ENCODE assay signal across 16 cellular contexts in genomic region chr3:46849098-46849631, GRCh38. TPM values are rescaled to one million over a fixed set of nuclear protein-coding genes. Genes with fewer than 3 reads are reported as not detected.
DNase-seq lines count a peak whose midpoint lies in the region; ATAC-seq and TF ChIP-seq lines count a peak whose summit lies in the region.
"Had no signal": no experiment of that assay in that cellular context is flagged by ENCODE, and none has a peak within 500 bp of the region (broad histone marks: within the 10 kb centered on the region; RNA-seq: fewer than 3 reads in every experiment).

No MANE protein-coding gene starts in this region.

- peaks cover 13% of the 10 kb centered on the region for H3K4me1 Mint-ChIP-seq in CD14-positive monocyte
- H3K4me1 Mint-ChIP-seq in CD4-positive, alpha-beta T cell (ENCODE audit: low read depth) = peaks cover 8% of the 10 kb centered on the region
- peaks cover 25% of the 10 kb centered on the region for H3K4me1 Mint-ChIP-seq in neural progenitor cell

- H3K4me2 ChIP-seq in neural progenitor cell = no peak overlapping the region

- TF ChIP-seq CTCF in CD14-positive monocyte (IDR thresholded peaks at IDR 0.05) = no peak
- no peak for TF ChIP-seq CTCF in CD4-positive, alpha-beta T cell (IDR thresholded peaks at IDR 0.05)
- TF ChIP-seq CTCF in heart right ventricle (IDR thresholded peaks at IDR 0.05) = no peak
- TF ChIP-seq CTCF in neural progenitor cell (IDR thresholded peaks at IDR 0.05) = no peak

- H3K9ac ChIP-seq in neural progenitor cell = no peak overlapping the region

- H3K4me1 ChIP-seq in heart right ventricle (peaks cover 10 to 50% (median 28%) of the 10 kb centered on the region in 9 donors), neural progenitor cell (peaks cover 4% of the 10 kb centered on the region)

- no peaks in the 10 kb centered on the region for H3K9me3 ChIP-seq in CD4-positive, alpha-beta T cell (ENCODE audit: control insufficient read depth, low read length)
- no peaks in the 10 kb centered on the region for H3K9me3 ChIP-seq in heart right ventricle
- H3K9me3 ChIP-seq in neural progenitor cell (ENCODE audit: low read depth) = no peaks in the 10 kb centered on the region
- H3K9me3 ChIP-seq: body of pancreas, sigmoid colon, upper lobe of left lung had no signal

- intact Hi-C loops in CD14-positive monocyte (cut with micrococcal nuclease) (no loop called here), heart right ventricle (cut with DNase I) (loop anchor here in 3 of 10 donors (5.0 kb wide), 2 partner anchors 142 to 147 kb away; partner anchors contain the start of gene TMIE (in 1 of the 3))
- intact Hi-C loops in CD4-positive, alpha-beta T cell (cut with DNase I, micrococcal nuclease) = no loop called here

- no peak for ATAC-seq in CD4-positive, alpha-beta T cell (ENCODE audit: poor library complexity)
- ATAC-seq in heart right ventricle = no peak
- ATAC-seq: activated naive CD4-positive, alpha-beta T cell treated with anti-CD3 and anti-CD28 coated beads, Interleukin-2, amount 50 U/mL, for 72 hours; body of pancreas; left colon; SK-N-SH treated with all-trans-retinoic acid at 6 μM for 48 hours; stimulated activated naive CD8-positive, alpha-beta T cell treated with anti-CD3 and anti-CD28 coated beads, Interleukin-15, amount 100 ng/mL, for 72 hours had no signal

- CTCF ChIA-PET in CD4-positive, alpha-beta T cell (lab: Charles Lee) = no interaction called here

- no peak overlapping the region for H3K27ac ChIP-seq in CD4-positive, alpha-beta T cell (ENCODE audit: low read depth, low read length)
- H3K27ac ChIP-seq in heart right ventricle (peak overlapping the region in 6 of 10 donors; percentile 17 to 58 (median 39)), neural progenitor cell (no peak overlapping the region)
- H3K27ac ChIP-seq: body of pancreas, sigmoid colon, upper lobe of left lung had no signal

- H3K27me3 Mint-ChIP-seq in CD14-positive monocyte (ENCODE audit: low read depth in 3 of 3) (peaks cover 10 to 27% (median 21%) of the 10 kb centered on the region in 3 donors), neural progenitor cell (ENCODE audit: insufficient read depth, low read depth) (peaks cover 8% of the 10 kb centered on the region)
- H3K27me3 Mint-ChIP-seq in CD4-positive, alpha-beta T cell = no peaks in the 10 kb centered on the region
- H3K27me3 Mint-ChIP-seq: stimulated activated naive CD8-positive, alpha-beta T cell treated with anti-CD3 and anti-CD28 coated beads, Interleukin-15, amount 100 ng/mL, for 72 hours had no signal

- DNase-seq in CD14-positive monocyte (ENCODE audit: low spot score) = peak; percentile 29
- no peak for DNase-seq in CD4-positive, alpha-beta T cell
- DNase-seq in heart right ventricle = no peak
- DNase-seq in neural progenitor cell (ENCODE audit: low spot score) = no peak
- DNase-seq in UCSD-AML1 (lab: John Stamatoyannopoulos, UW; ENCODE audit: unreplicated experiment) = no peak
- DNase-seq in NCI-H2227 treated with DMSO at 0.1 percent for 48 hours (lab: John Stamatoyannopoulos, UW) = no peak
- no peak for DNase-seq in ACHN
- DNase-seq: NCI-H1694 treated with DMSO at 0.1 percent for 48 hours had no signal

- H3K36me3 Mint-ChIP-seq in CD14-positive monocyte = no peaks in the 10 kb centered on the region
- no peaks in the 10 kb centered on the region for H3K36me3 Mint-ChIP-seq in CD4-positive, alpha-beta T cell (ENCODE audit: low read depth)
- H3K36me3 Mint-ChIP-seq in neural progenitor cell = no peaks in the 10 kb centered on the region
- H3K36me3 Mint-ChIP-seq: activated naive CD4-positive, alpha-beta T cell treated with anti-CD3 and anti-CD28 coated beads, Interleukin-2, amount 50 U/mL, for 72 hours had no signal

- H3K36me3 ChIP-seq in heart right ventricle (no peaks in the 10 kb centered on the region), neural progenitor cell (no peaks in the 10 kb centered on the region)
- H3K36me3 ChIP-seq: sigmoid colon, upper lobe of left lung had no signal

- H4K20me1 ChIP-seq in neural progenitor cell (ENCODE audit: low read depth) = no peaks in the 10 kb centered on the region

- no peak overlapping the region for H3K4me3 Mint-ChIP-seq in CD14-positive monocyte
- H3K4me3 Mint-ChIP-seq in CD4-positive, alpha-beta T cell = peak overlapping the region; percentile 6
- peak overlapping the region; percentile 6 for H3K4me3 Mint-ChIP-seq in neural progenitor cell
- H3K4me3 Mint-ChIP-seq: stimulated activated naive CD8-positive, alpha-beta T cell treated with anti-CD3 and anti-CD28 coated beads, Interleukin-15, amount 100 ng/mL, for 72 hours had no signal

- peaks cover 7% of the 10 kb centered on the region for H3F3A ChIP-seq in neural progenitor cell (ENCODE audit: low read depth)

- H3K9me3 Mint-ChIP-seq in CD14-positive monocyte = no peaks in the 10 kb centered on the region
- H3K9me3 Mint-ChIP-seq in CD4-positive, alpha-beta T cell = no peaks in the 10 kb centered on the region
- no peaks in the 10 kb centered on the region for H3K9me3 Mint-ChIP-seq in neural progenitor cell
- H3K9me3 Mint-ChIP-seq: activated naive CD4-positive, alpha-beta T cell treated with anti-CD3 and anti-CD28 coated beads, Interleukin-2, amount 50 U/mL, for 72 hours; stimulated activated naive CD8-positive, alpha-beta T cell treated with anti-CD3 and anti-CD28 coated beads, Interleukin-15, amount 100 ng/mL, for 72 hours had no signal

- H3K4me3 ChIP-seq in heart right ventricle (no peak overlapping the region), neural progenitor cell (no peak overlapping the region)
- H3K4me3 ChIP-seq: body of pancreas, sigmoid colon, upper lobe of left lung had no signal

- no peaks in the 10 kb centered on the region for H3K79me2 ChIP-seq in neural progenitor cell (ENCODE audit: low read depth)

- no peaks in the 10 kb centered on the region for H3K27me3 ChIP-seq in CD4-positive, alpha-beta T cell (ENCODE audit: control insufficient read depth, insufficient read depth, low read length)
- peaks cover 0 to 7% (median 0%) of the 10 kb centered on the region in 7 donors for H3K27me3 ChIP-seq in heart right ventricle
- no peaks in the 10 kb centered on the region for H3K27me3 ChIP-seq in neural progenitor cell
- H3K27me3 ChIP-seq: body of pancreas, sigmoid colon, upper lobe of left lung had no signal

- POLR2A ChIA-PET in CD4-positive, alpha-beta T cell (lab: Charles Lee) = no interaction called here

- WGBS in heart right ventricle, 2 donors = 79 to 81% methylated on average over 4 to 5 of the region's 5 CpGs

- in situ Hi-C loops in ACHN (cut with HindIII; ENCODE audit: low pct_ligation_motif_present, low pct_unique_long_range_greater_than_20kb, low sequenced_read_pairs) = no loop called here

- no peak overlapping the region for H2AFZ ChIP-seq in neural progenitor cell (replicated peaks)

- H3K27ac Mint-ChIP-seq in CD14-positive monocyte = no peak overlapping the region
- H3K27ac Mint-ChIP-seq in CD4-positive, alpha-beta T cell = no peak overlapping the region
- peak overlapping the region; percentile 93 for H3K27ac Mint-ChIP-seq in neural progenitor cell
- H3K27ac Mint-ChIP-seq: activated naive CD4-positive, alpha-beta T cell treated with anti-CD3 and anti-CD28 coated beads, Interleukin-2, amount 50 U/mL, for 72 hours; stimulated activated naive CD8-positive, alpha-beta T cell treated with anti-CD3 and anti-CD28 coated beads, Interleukin-15, amount 100 ng/mL, for 72 hours had no signal

RNA-seq across cellular contexts. Expression of gene MYL3, which starts 14.1 kb away (rescaled TPM):
- polyA plus RNA-seq in CD14-positive monocyte (not detected), heart right ventricle (1,000 to 10,000 TPM; 7,541 to 8,578 TPM)
- total RNA-seq in CD4-positive, alpha-beta T cell = not detected
- total RNA-seq in heart right ventricle (1,000 to 10,000 TPM; 5,377 to 9,904 (median 7,431) TPM), neural progenitor cell (ENCODE audit: low replicate concordance) (not detected in 2 replicates)
- total RNA-seq: activated naive CD4-positive, alpha-beta T cell treated with anti-CD3 and anti-CD28 coated beads, Interleukin-2, amount 50 U/mL, for 72 hours; Daoy had no signal

RNA-seq across cellular contexts. Expression of gene PTH1R, which starts 28.4 kb away (rescaled TPM):
- polyA plus RNA-seq in CD14-positive monocyte (not detected), heart right ventricle (10 to 100 TPM; 12.8 to 89.8 TPM)
- total RNA-seq in CD4-positive, alpha-beta T cell = not detected
- total RNA-seq in heart right ventricle (10 to 100 TPM in 2 of 10 donors, 1 to 10 TPM in 8; 1.5 to 18.5 (median 3.0) TPM), neural progenitor cell (ENCODE audit: low replicate concordance) (0.43 TPM in 1 of 2 replicates, not detected in the other)
- total RNA-seq: activated naive CD4-positive, alpha-beta T cell treated with anti-CD3 and anti-CD28 coated beads, Interleukin-2, amount 50 U/mL, for 72 hours; Daoy had no signal

Comparison
In these comparisons a context has a peak if more than half of its experiments do, and no peak if none do; other contexts are left out.
1. H3K4me3 Mint-ChIP-seq: peak in CD4-positive, alpha-beta T cell (single experiment) and neural progenitor cell (single experiment); none in CD14-positive monocyte (0 of 2).
2. H3K27ac ChIP-seq: peak in heart right ventricle (6 of 10); none in CD4-positive, alpha-beta T cell (single experiment) and neural progenitor cell (single experiment).
3. RNA of gene MYL3, which starts 14.1 kb away (total RNA-seq): 5,377 to 9,904 TPM in heart right ventricle; not detected in CD4-positive, alpha-beta T cell and not detected in neural progenitor cell; every median in the first group is over 1,000 times any median in the second.